In the genomic region with DNA sequence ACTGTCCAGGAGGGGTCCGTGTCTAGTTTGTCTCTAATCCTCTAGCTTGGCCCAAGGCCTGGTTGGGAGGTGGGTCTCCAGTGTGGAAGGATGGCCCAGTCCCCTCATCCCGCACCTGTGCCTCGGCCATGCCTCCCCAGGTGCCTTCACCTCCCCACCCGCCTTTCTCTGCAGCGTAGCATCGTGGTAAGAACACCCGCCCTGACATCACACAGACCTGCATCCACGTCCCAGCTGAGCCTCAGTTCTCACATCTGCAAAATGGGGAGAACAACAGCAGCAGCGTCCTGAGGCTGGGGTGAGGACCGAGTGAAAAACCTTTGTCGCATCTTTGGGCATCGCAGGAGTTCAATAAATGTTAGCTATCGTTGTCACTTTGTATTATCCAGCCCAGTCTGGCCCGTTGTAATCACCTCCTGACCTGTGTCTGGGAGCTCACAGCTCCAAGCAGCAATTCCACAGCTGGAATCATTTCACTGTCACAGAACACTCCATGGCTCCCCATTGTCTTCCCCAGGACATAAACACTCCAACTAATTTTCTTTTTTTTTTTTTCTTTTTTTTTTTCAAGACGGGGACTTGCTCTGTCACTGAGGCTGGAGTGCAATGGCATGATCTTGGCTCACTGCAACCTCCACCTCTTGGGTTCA, we compare ENCODE assay signal across 20 cellular contexts.
"Had no signal": no experiment of that assay in that cellular context is flagged by ENCODE, and none has a peak within 500 bp of the region (broad histone marks: within the 10 kb centered on the region; RNA-seq: fewer than 3 reads in every experiment).

No MANE protein-coding gene starts in this region.

- H3K27ac ChIP-seq: adrenal gland, ascending aorta, hepatocyte, prostate gland, upper lobe of right lung had no signal

- H3K27ac Mint-ChIP-seq: activated CD8-positive, alpha-beta memory T cell treated with anti-CD3 and anti-CD28 coated beads, Interleukin-2, amount 10 ng/mL, durations not matched to agents 7 days and 5 days; activated CD8-positive, alpha-beta T cell treated with anti-CD3 and anti-CD28 coated beads for 36 hours; activated naive CD8-positive, alpha-beta T cell; immature natural killer cell had no signal

- ATAC-seq: activated CD8-positive, alpha-beta memory T cell treated with anti-CD3 and anti-CD28 coated beads, Interleukin-2, amount 10 ng/mL, durations not matched to agents 7 days and 5 days; activated CD8-positive, alpha-beta T cell treated with anti-CD3 and anti-CD28 coated beads for 36 hours; effector memory CD8-positive, alpha-beta T cell; left ventricle myocardium superior had no signal

- H3K4me1 Mint-ChIP-seq: activated CD8-positive, alpha-beta memory T cell treated with anti-CD3 and anti-CD28 coated beads, Interleukin-2, amount 10 ng/mL, durations not matched to agents 7 days and 5 days; immature natural killer cell had no signal

- H3K4me1 ChIP-seq: adrenal gland, ascending aorta, prostate gland, upper lobe of right lung had no signal

- H3K4me3 ChIP-seq: adrenal gland, ascending aorta, hepatocyte, prostate gland, upper lobe of right lung had no signal

- H3K27me3 Mint-ChIP-seq: activated CD8-positive, alpha-beta memory T cell treated with anti-CD3 and anti-CD28 coated beads, Interleukin-2, amount 10 ng/mL, durations not matched to agents 7 days and 5 days; activated CD8-positive, alpha-beta T cell treated with anti-CD3 and anti-CD28 coated beads for 36 hours; activated naive CD8-positive, alpha-beta T cell had no signal

- H3K79me2 ChIP-seq: hepatocyte had no signal

- H3K4me2 ChIP-seq: hepatocyte had no signal

- H3K9me3 ChIP-seq: prostate gland had no signal

- H2AFZ ChIP-seq: hepatocyte had no signal

- H3K36me3 Mint-ChIP-seq: activated CD8-positive, alpha-beta memory T cell treated with anti-CD3 and anti-CD28 coated beads, Interleukin-2, amount 10 ng/mL, durations not matched to agents 7 days and 5 days; immature natural killer cell had no signal

- DNase-seq: activated CD4-positive, alpha-beta T cell treated with anti-CD3 and anti-CD28 coated beads for 48 hours; activated CD8-positive, alpha-beta memory T cell treated with anti-CD3 and anti-CD28 coated beads, Interleukin-2, amount 10 ng/mL, durations not matched to agents 7 days and 5 days; activated CD8-positive, alpha-beta T cell treated with anti-CD3 and anti-CD28 coated beads for 36 hours; activated gamma-delta T cell treated with Interleukin-2 at 50 U/mL for 16 hours; activated T-cell treated with anti-CD3 and anti-CD28 coated beads for 4 hours; adrenal gland; effector memory CD8-positive, alpha-beta T cell; foreskin melanocyte; immature natural killer cell; kidney glomerular epithelial cell; left ventricle myocardium superior; mammary epithelial cell; stimulated activated CD4-positive, alpha-beta T cell treated with anti-CD3 and anti-CD28 coated beads, Interleukin-2, amount 100 ng/mL, for 48 hours; stimulated activated naive CD4-positive, alpha-beta T cell treated with Interleukin-2 at 50 U/mL for 16 hours; upper lobe of right lung had no signal

- H3K4me3 Mint-ChIP-seq: activated CD8-positive, alpha-beta memory T cell treated with anti-CD3 and anti-CD28 coated beads, Interleukin-2, amount 10 ng/mL, durations not matched to agents 7 days and 5 days; activated CD8-positive, alpha-beta T cell treated with anti-CD3 and anti-CD28 coated beads for 36 hours; activated naive CD8-positive, alpha-beta T cell; central memory CD8-positive, alpha-beta T cell; effector memory CD8-positive, alpha-beta T cell; immature natural killer cell had no signal

- H3K9me3 Mint-ChIP-seq: central memory CD8-positive, alpha-beta T cell; effector memory CD8-positive, alpha-beta T cell had no signal

- H3K36me3 ChIP-seq: adrenal gland, ascending aorta, prostate gland, upper lobe of right lung had no signal

- H3K27me3 ChIP-seq: adrenal gland, ascending aorta, hepatocyte, upper lobe of right lung had no signal
